In genomic region chr4:13627185-13627605, GRCh38 we compare ENCODE assay signal across 8 cellular contexts. TPM values are rescaled to one million over a fixed set of nuclear protein-coding genes. Genes with fewer than 3 reads are reported as not detected.
DNase-seq lines count a peak whose midpoint lies in the region; ATAC-seq and TF ChIP-seq lines count a peak whose summit lies in the region.

No MANE protein-coding gene starts in this region.

- intact Hi-C loops in right cardiac atrium (cut with DNase I) = no loop called here

- peaks cover 26% of the 10 kb centered on the region for H3K36me3 Mint-ChIP-seq in activated T-helper 17 cell treated with anti-CD3 and anti-CD28 coated beads, Interleukin-2, amount 50 U/mL, for 72 hours (ENCODE audit: low read depth)

- peak overlapping the region; percentile 69 to 80 for H3K4me3 ChIP-seq in DND-41 (ENCODE audit: low read depth in 1 of 2, low read length in 2 of 2)
- H3K4me3 ChIP-seq in right cardiac atrium (ENCODE audit: low read length) = peak overlapping the region; percentile 91
- peak overlapping the region; percentile 47 to 93 (median 78) for H3K4me3 ChIP-seq in skin epidermis

- H3K4me1 Mint-ChIP-seq in activated T-helper 17 cell treated with anti-CD3 and anti-CD28 coated beads, Interleukin-2, amount 50 U/mL, for 72 hours = peaks cover 34% of the 10 kb centered on the region

- H3K27me3 Mint-ChIP-seq in activated T-helper 17 cell treated with anti-CD3 and anti-CD28 coated beads, Interleukin-2, amount 50 U/mL, for 72 hours = no peaks in the 10 kb centered on the region

- DNase-seq in DND-41 = peak; percentile 41
- DNase-seq in HuH-7.5 (ENCODE audit: low spot score) = peak; percentile 20
- peak in 2 of 3 donors; percentile 53 to 67 for DNase-seq in right cardiac atrium
- no peak for DNase-seq in midbrain (lab: John Stamatoyannopoulos, UW)
- DNase-seq in AG08396 (ENCODE audit: low spot score) = no peak

- peak; percentile 3 for TF ChIP-seq CTCF in DND-41 (IDR thresholded peaks at IDR 0.05; ENCODE audit: borderline replicate concordance, extremely low read depth, low read length, poor library complexity, severe bottlenecking)

- H3K27ac Mint-ChIP-seq in activated T-helper 17 cell treated with anti-CD3 and anti-CD28 coated beads, Interleukin-2, amount 50 U/mL, for 72 hours = peak overlapping the region; percentile 97

- H3K9me3 Mint-ChIP-seq in activated T-helper 17 cell treated with anti-CD3 and anti-CD28 coated beads, Interleukin-2, amount 50 U/mL, for 72 hours = no peaks in the 10 kb centered on the region

- peaks cover 23% of the 10 kb centered on the region; the same call in 1 of the 2 replicates for H4K20me1 ChIP-seq in DND-41 (ENCODE audit: insufficient read depth, low read length)

- H3K9me3 ChIP-seq in DND-41 (ENCODE audit: insufficient read depth, low read length, severe bottlenecking) (no peaks in the 10 kb centered on the region), right cardiac atrium (ENCODE audit: control insufficient read depth, low read length) (no peaks in the 10 kb centered on the region)

- H3K27ac ChIP-seq in DND-41 (ENCODE audit: low read length) (peak overlapping the region; percentile 91), right cardiac atrium (ENCODE audit: low read length) (peak overlapping the region; percentile 44), skin epidermis (peak overlapping the region in 20 of 21 experiments; percentile 71 to 99 (median 97))

- peak overlapping the region; percentile 93 for H2AFZ ChIP-seq in DND-41 (ENCODE audit: low read depth, low read length)

- H3K79me2 ChIP-seq in DND-41 (ENCODE audit: insufficient read depth, low read length) = peaks cover 60% of the 10 kb centered on the region

- no peaks in the 10 kb centered on the region for H3K27me3 ChIP-seq in DND-41 (ENCODE audit: insufficient read depth, low read length, poor library complexity)
- H3K27me3 ChIP-seq in right cardiac atrium (ENCODE audit: control insufficient read depth, insufficient read depth) = no peaks in the 10 kb centered on the region

- no peaks in the 10 kb centered on the region for H3K36me3 ChIP-seq in DND-41 (ENCODE audit: insufficient read depth, low read length)

- ATAC-seq in DND-41 (ENCODE audit: insufficient read depth, low read depth) = peak; percentile 56
- ATAC-seq in GM21390 (IDR thresholded peaks at IDR 0.05; ENCODE audit: unreplicated experiment) = peak; percentile 35
- peak; percentile 43 for ATAC-seq in activated T-helper 17 cell treated with anti-CD3 and anti-CD28 coated beads, Interleukin-2, amount 50 U/mL, for 72 hours (replicated peaks)
- no peak for ATAC-seq in right cardiac atrium

- peak overlapping the region; percentile 89 for H3K4me2 ChIP-seq in DND-41 (ENCODE audit: insufficient read depth, low read length)

- H3K4me1 ChIP-seq in DND-41 (ENCODE audit: insufficient read depth, low read length) (peaks cover 31% of the 10 kb centered on the region), right cardiac atrium (ENCODE audit: control insufficient read depth, insufficient read depth, low read length) (peaks cover 3% of the 10 kb centered on the region)

- under 1% methylated on average over 45 of the region's 45 CpGs for WGBS in right cardiac atrium

- H3K9ac ChIP-seq in DND-41 (ENCODE audit: low read depth, low read length) = peak overlapping the region; percentile 82

- peak overlapping the region; percentile 91 for H3K4me3 Mint-ChIP-seq in activated T-helper 17 cell treated with anti-CD3 and anti-CD28 coated beads, Interleukin-2, amount 50 U/mL, for 72 hours

RNA-seq across cellular contexts. Expression of gene BOD1L1, which starts 0.3 kb away (rescaled TPM):
- total RNA-seq in activated T-helper 17 cell treated with anti-CD3 and anti-CD28 coated beads, Interleukin-2, amount 50 U/mL, for 72 hours = 10 to 100 TPM; 34.6 to 40.9 TPM
- total RNA-seq in right cardiac atrium = 10 to 100 TPM; 21.7 to 24.7 (median 23.6) TPM
- polyA plus RNA-seq in right cardiac atrium = 14.0 TPM

Comparison
In these comparisons a context has a peak if more than half of its experiments do, and no peak if none do; other contexts are left out.
1. ATAC-seq: peak in DND-41 (single experiment), GM21390 (single experiment) and activated T-helper 17 cell treated with anti-CD3 and anti-CD28 coated beads, Interleukin-2, amount 50 U/mL, for 72 hours (single experiment); none in right cardiac atrium (0 of 2).
2. DNase-seq: peak in DND-41 (single experiment), HuH-7.5 (single experiment) and right cardiac atrium (2 of 3); none in midbrain (single experiment) and AG08396 (single experiment).
3. H3K27ac ChIP-seq: peak in every context shown above with its lines; median percentile 97 in skin epidermis; 91 in DND-41; 44 in right cardiac atrium.
4. Peak in every context shown above with its lines, with median percentiles within 50 percentile points of each other: H3K4me3 ChIP-seq.